1 cellular context compared by ENCODE assay signal in the genomic region with DNA sequence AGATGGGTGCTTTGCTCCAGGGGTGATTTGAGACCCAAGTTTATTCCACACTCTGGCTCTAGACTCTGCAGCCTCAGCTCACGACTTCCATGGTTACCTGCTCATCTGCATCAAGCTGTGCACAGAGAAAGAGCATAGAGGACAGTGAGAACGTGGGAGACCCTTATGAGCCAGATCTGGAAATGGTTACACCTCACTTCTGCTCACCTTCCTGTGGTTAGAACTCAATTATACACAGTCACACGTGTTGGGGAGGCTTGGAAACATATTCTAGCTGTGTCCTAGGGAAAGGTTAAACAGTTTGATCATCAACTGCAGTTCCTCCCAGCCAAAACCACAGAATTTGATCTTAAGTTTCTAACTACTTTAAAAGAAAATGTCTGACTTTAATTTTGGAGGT.
TF ChIP-seq lines count a peak whose summit lies in the region.

No MANE protein-coding gene starts in this region.

TF ChIP-seq in GM12891, 5 proteins besides CTCF, POLR2A, EP300 and RAD21:
- TF ChIP-seq PAX5 (IDR thresholded peaks at IDR 0.05; ENCODE audit: insufficient read depth, low read length, severe bottlenecking): no peak
- TF ChIP-seq TAF1 (IDR thresholded peaks at IDR 0.05; ENCODE audit: low read depth, low read length): no peak
- TF ChIP-seq POLR2AphosphoS5 (IDR thresholded peaks at IDR 0.05; ENCODE audit: low read depth, low read length): no peak
- TF ChIP-seq SPI1 (IDR thresholded peaks at IDR 0.05; ENCODE audit: low read depth, low read length): no peak
- TF ChIP-seq POU2F2 (IDR thresholded peaks at IDR 0.05; ENCODE audit: low read depth, low read length): no peak
